Comparison of ENCODE assay signal across 9 cellular contexts in the genomic region with DNA sequence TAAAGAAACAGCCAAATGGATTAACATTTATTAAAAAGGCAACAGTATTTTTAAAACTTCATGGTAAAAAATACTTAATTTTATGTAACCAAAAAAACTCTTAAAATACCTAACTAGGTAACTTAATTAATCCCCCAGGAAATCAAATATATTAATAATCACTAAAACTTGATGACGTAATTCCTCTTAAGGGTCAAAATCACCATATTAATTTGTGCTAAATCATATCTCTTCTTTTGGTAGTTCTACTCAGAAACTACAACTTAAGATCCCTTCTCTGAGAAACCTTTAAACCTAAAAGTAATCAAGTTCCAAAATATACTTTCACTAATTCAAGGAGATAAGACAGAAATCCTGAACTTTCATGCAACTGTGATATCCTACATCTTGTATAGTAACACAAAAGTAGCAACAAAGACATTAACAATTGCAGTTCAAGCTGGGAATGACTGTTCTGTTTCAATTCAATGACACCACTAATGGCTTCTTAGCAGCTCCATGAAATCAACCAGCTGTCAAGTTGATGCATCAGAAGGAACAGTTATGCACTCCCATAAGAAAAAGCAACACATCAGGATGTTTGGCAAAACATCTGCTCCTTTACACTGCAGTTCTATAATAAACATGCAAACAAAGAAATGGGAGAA. TPM values are rescaled to one million over a fixed set of nuclear protein-coding genes. Genes with fewer than 3 reads are reported as not detected.
DNase-seq lines count a peak whose midpoint lies in the region; ATAC-seq, FAIRE-seq and TF ChIP-seq lines count a peak whose summit lies in the region.
"Had no signal": no experiment of that assay in that cellular context is flagged by ENCODE, and none has a peak within 500 bp of the region (broad histone marks: within the 10 kb centered on the region; RNA-seq: fewer than 3 reads in every experiment).

No MANE protein-coding gene starts in this region.

- peak; percentile 43 for DNase-seq in A172 (ENCODE audit: low spot score)
- peak; percentile 75 for DNase-seq in LHCN-M2 (ENCODE audit: low read depth)
- peak; percentile 22 for DNase-seq in SW480 (ENCODE audit: low spot score)
- no peak for DNase-seq in COLO829 (ENCODE audit: low spot score)
- DNase-seq in GM10266 (ENCODE audit: extremely low spot score) = no peak
- DNase-seq in SKM-1 (lab: John Stamatoyannopoulos, UW; ENCODE audit: unreplicated experiment) = no peak
- DNase-seq: CD4-positive, CD25-positive, alpha-beta regulatory T cell had no signal

- no peak for ATAC-seq in GM19035 (IDR thresholded peaks at IDR 0.05; ENCODE audit: unreplicated experiment)

- no peak for TF ChIP-seq CTCF in GM10266 (IDR thresholded peaks at IDR 0.05; ENCODE audit: control insufficient read depth, insufficient read depth, low read depth, missing control alignments)

- FAIRE-seq in islet of Langerhans (lab: Jason Lieb, UNC) = peak; percentile 93

RNA-seq across cellular contexts. Expression of a gene that starts 4.0 kb away (rescaled TPM):
- 25.3 and 43.4 TPM in 2 replicates for total RNA-seq in A172 (2014; rRNA removed; shearing (Covaris generic))
- 28.1 and 37.4 TPM in 2 replicates for total RNA-seq in LHCN-M2 (2014; rRNA removed)
- 6.9 TPM for polyA plus RNA-seq in LHCN-M2 (2012)

Comparison
In these comparisons a context has a peak if more than half of its experiments do, and no peak if none do; other contexts are left out.
1. DNase-seq: peak in A172 (single experiment), LHCN-M2 (single experiment) and SW480 (single experiment); none in COLO829 (single experiment), GM10266 (single experiment) and SKM-1 (single experiment).